Comparison of ENCODE assay signal across 8 cellular contexts in the genomic region with DNA sequence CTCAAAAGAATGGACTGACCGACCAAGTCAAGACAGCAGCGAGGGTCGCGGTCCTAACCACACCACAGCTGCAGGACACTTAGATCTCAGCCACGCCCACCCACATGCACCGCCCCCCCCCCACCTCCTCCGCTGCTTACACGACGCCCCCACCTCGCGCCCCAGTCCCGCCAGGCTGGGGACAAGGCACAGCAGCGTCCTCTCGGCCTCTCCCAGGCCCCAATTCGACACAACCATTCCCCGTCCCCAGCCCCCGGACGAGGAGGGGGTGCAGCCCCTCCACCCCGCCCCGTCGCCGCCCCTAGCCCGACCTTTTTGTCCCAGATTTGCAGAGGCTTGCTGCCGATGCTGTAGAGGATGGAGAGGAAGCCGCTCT. TPM values are rescaled to one million over a fixed set of nuclear protein-coding genes. Genes with fewer than 3 reads are reported as not detected.
A peak's percentile ranks its signal among the peaks of the same experiment; 100 is the strongest.
DNase-seq lines count a peak whose midpoint lies in the region; ATAC-seq and TF ChIP-seq lines count a peak whose summit lies in the region.

No MANE protein-coding gene starts in this region.

- WGBS in testis, 2 donors = 0 to 2% methylated on average over 6 to 24 of the region's 25 CpGs

- no peak for TF ChIP-seq CTCF in CD4-positive, alpha-beta T cell (IDR thresholded peaks at IDR 0.05)
- TF ChIP-seq CTCF in brain (conservative IDR thresholded peaks at IDR 0.05) (no peak), testis (IDR thresholded peaks at IDR 0.05) (no peak)

- H3K27ac Mint-ChIP-seq in CD4-positive, alpha-beta T cell = peak overlapping the region; percentile 88
- H3K27ac Mint-ChIP-seq in brain = peak overlapping the region; percentile 73 to 95 (median 89)

- H3K27ac ChIP-seq in CD4-positive, alpha-beta T cell (ENCODE audit: low read depth, low read length) = peak overlapping the region; percentile 88
- peak overlapping the region; percentile 79 to 89 for H3K27ac ChIP-seq in testis

- peaks cover 2% of the 10 kb centered on the region for H3K9me3 Mint-ChIP-seq in CD4-positive, alpha-beta T cell
- H3K9me3 Mint-ChIP-seq in brain = peaks cover 0 to 8% (median 6%) of the 10 kb centered on the region in 5 experiments

- peak overlapping the region; percentile 91 for H3K4me3 Mint-ChIP-seq in CD4-positive, alpha-beta T cell
- peak overlapping the region; percentile 84 to 97 (median 90) for H3K4me3 Mint-ChIP-seq in brain

- TF ChIP-seq POLR2A in testis (IDR thresholded peaks at IDR 0.05) = no peak

- peak in 1 of 10 experiments; percentile 26 for DNase-seq in CD4-positive, alpha-beta T cell
- DNase-seq in MG63 = peak; percentile 47
- DNase-seq in left lobe of liver (ENCODE audit: low spot score) = peak; percentile 47
- peak; percentile 26 for DNase-seq in testis
- DNase-seq in NCI-H1092 (lab: John Stamatoyannopoulos, UW) = no peak
- DNase-seq in MV-4-11 (lab: John Stamatoyannopoulos, UW) = no peak

- H3K36me3 ChIP-seq in MG63 = peaks cover 31% of the 10 kb centered on the region
- H3K36me3 ChIP-seq in testis (ENCODE audit: low read depth, missing control alignments) = no peaks in the 10 kb centered on the region

- POLR2A ChIA-PET in CD4-positive, alpha-beta T cell (lab: Charles Lee) = interaction anchor here (0.9 to 2.2 kb wide), 18 partner anchors 11 to 1609 kb away, joined by 3 to 28 read pairs (median 4); a partner anchor contains a TSS

- intact Hi-C loops in CD4-positive, alpha-beta T cell (cut with DNase I, micrococcal nuclease) = loop anchor here (2.0 to 10.0 kb wide), 10 partner anchors 69 to 941 kb away; a partner anchor contains a TSS
- intact Hi-C loops in testis (cut with DNase I; ENCODE audit: low total_unique reads) = no loop called here

- peaks cover 53% of the 10 kb centered on the region for H3K4me1 Mint-ChIP-seq in CD4-positive, alpha-beta T cell (ENCODE audit: low read depth)
- peaks cover 45% of the 10 kb centered on the region for H3K4me1 Mint-ChIP-seq in brain

- H3K4me3 ChIP-seq in MG63 (peak overlapping the region; percentile 95), testis (peak overlapping the region; percentile 79 to 95)

- peaks cover 28% of the 10 kb centered on the region for H3K4me1 ChIP-seq in testis

- CTCF ChIA-PET in CD4-positive, alpha-beta T cell (lab: Charles Lee) = interaction anchor here (1.0 to 5.4 kb wide), 4 partner anchors 9 to 129 kb away, joined by 3 to 21 read pairs (median 4); a partner anchor contains a TSS

- no peak for ATAC-seq in CD4-positive, alpha-beta T cell (ENCODE audit: poor library complexity)
- ATAC-seq in GM21381 (IDR thresholded peaks at IDR 0.05; ENCODE audit: unreplicated experiment) = peak; percentile 16
- ATAC-seq in left lobe of liver = peak; percentile 14

- H3K27me3 ChIP-seq in CD4-positive, alpha-beta T cell (ENCODE audit: control insufficient read depth, insufficient read depth, low read length) = no peaks in the 10 kb centered on the region
- H3K27me3 ChIP-seq in MG63 = no peaks in the 10 kb centered on the region
- H3K27me3 ChIP-seq in testis = no peaks in the 10 kb centered on the region

- H3K9me3 ChIP-seq in CD4-positive, alpha-beta T cell (ENCODE audit: control insufficient read depth, low read length) = no peaks in the 10 kb centered on the region
- H3K9me3 ChIP-seq in MG63 = 0 out of 2 replicates have a peak, but pooled peaks cover 4% of the 10 kb centered on the region
- H3K9me3 ChIP-seq in testis = no peaks in the 10 kb centered on the region

- peaks cover 27% of the 10 kb centered on the region for H3K36me3 Mint-ChIP-seq in CD4-positive, alpha-beta T cell (ENCODE audit: low read depth)
- no peaks in the 10 kb centered on the region for H3K36me3 Mint-ChIP-seq in brain

- H3K27me3 Mint-ChIP-seq in CD4-positive, alpha-beta T cell = no peaks in the 10 kb centered on the region
- peaks cover 9% of the 10 kb centered on the region for H3K27me3 Mint-ChIP-seq in brain

RNA-seq across cellular contexts. Expression of a gene that starts 0.5 kb away (rescaled TPM):
- total RNA-seq in CD4-positive, alpha-beta T cell = 100 to 1,000 TPM; 250 to 261 TPM
- total RNA-seq in MG63 (2014; rRNA removed; shearing (Covaris generic); ENCODE audit: low replicate concordance) = 205 and 286 TPM in 2 replicates
- polyA plus RNA-seq in brain (ENCODE audit: insufficient read depth, low read depth, low replicate concordance) (85.1 TPM), testis (ENCODE audit: insufficient read depth, low read depth, low replicate concordance) (98.6 TPM)
- total RNA-seq in left lobe of liver (19.2 TPM), testis (10 to 100 TPM; 91.5 to 92.4 TPM)

Comparison
In these comparisons a context has a peak if more than half of its experiments do, and no peak if none do; other contexts are left out.
1. DNase-seq: peak in MG63 (single experiment), left lobe of liver (single experiment) and testis (single experiment); none in NCI-H1092 (single experiment) and MV-4-11 (single experiment).